In genomic region chr4:185833055-185833598, GRCh38 we compare ENCODE assay signal across 13 cellular contexts. TPM values are rescaled to one million over a fixed set of nuclear protein-coding genes. Genes with fewer than 3 reads are reported as not detected.
DNase-seq lines count a peak whose midpoint lies in the region; ATAC-seq, FAIRE-seq and TF ChIP-seq lines count a peak whose summit lies in the region.
"Had no signal": no experiment of that assay in that cellular context is flagged by ENCODE, and none has a peak within 500 bp of the region (broad histone marks: within the 10 kb centered on the region; RNA-seq: fewer than 3 reads in every experiment).

No MANE protein-coding gene starts in this region.

- H3K27me3 ChIP-seq in brain microvascular endothelial cell (replicated peaks) (no peaks in the 10 kb centered on the region), kidney epithelial cell (ENCODE audit: control insufficient read depth, insufficient read depth, low read length) (no peaks in the 10 kb centered on the region), small intestine (ENCODE audit: control insufficient read depth in 2 of 2, insufficient read depth in 2 of 2, low read length in 2 of 2) (no peaks in the 10 kb centered on the region)

- in situ Hi-C loops in brain microvascular endothelial cell (cut with HindIII; ENCODE audit: low pct_ligation_motif_present, low sequenced_read_pairs), result no loop called here

- no peaks in the 10 kb centered on the region for H3K9me3 ChIP-seq in small intestine (ENCODE audit: control insufficient read depth, low read depth)

- FAIRE-seq in small intestine (lab: Jason Lieb, UNC), result no peak

- peak; percentile 1 for DNase-seq in NCI-H82 (lab: John Stamatoyannopoulos, UW)
- no peak for DNase-seq in NCI-H82 treated with DMSO at 0.1 percent for 48 hours (lab: John Stamatoyannopoulos, UW; ENCODE audit: unreplicated experiment)
- DNase-seq in brain microvascular endothelial cell, result peak; percentile 87
- peak; percentile 92 for DNase-seq in kidney epithelial cell (ENCODE audit: low read depth)
- peak; percentile 44 for DNase-seq in small intestine
- DNase-seq: activated naive CD4-positive, alpha-beta T cell treated with anti-CD3 and anti-CD28 coated beads, Interleukin-2, amount 50 U/mL, for 16 hours; NCI-H2029; substantia nigra had no signal

- H3K4me3 ChIP-seq in brain microvascular endothelial cell (ENCODE audit: low read depth, low read length), result no peak overlapping the region
- no peak overlapping the region for H3K4me3 ChIP-seq in kidney epithelial cell (ENCODE audit: low read depth, low read length)
- no peak overlapping the region for H3K4me3 ChIP-seq in small intestine (ENCODE audit: low read depth in 1 of 2, low read length in 2 of 2)
- H3K4me3 ChIP-seq: coronary artery had no signal

- H3K4me1 ChIP-seq in small intestine (ENCODE audit: control insufficient read depth in 2 of 2, insufficient read depth in 1 of 2, low read depth in 1 of 2, low read length in 1 of 2), result peaks cover 0 to 3% of the 10 kb centered on the region in 2 donors

- no peak for ATAC-seq in GM19351 (IDR thresholded peaks at IDR 0.05; ENCODE audit: unreplicated experiment)
- no peak for ATAC-seq in HG03097 (IDR thresholded peaks at IDR 0.05; ENCODE audit: low FRiP score, unreplicated experiment)
- ATAC-seq in HG02759 (IDR thresholded peaks at IDR 0.05; ENCODE audit: unreplicated experiment), result no peak

- H3K27ac ChIP-seq in brain microvascular endothelial cell (peak overlapping the region; percentile 11), small intestine (ENCODE audit: low read depth in 1 of 2, low read length in 1 of 2) (no peak overlapping the region)
- H3K27ac ChIP-seq: 22Rv1, coronary artery had no signal

- TF ChIP-seq CTCF in brain microvascular endothelial cell (IDR thresholded peaks at IDR 0.05; ENCODE audit: low read depth, low read length, missing control alignments) (no peak), kidney epithelial cell (IDR thresholded peaks at IDR 0.05; ENCODE audit: insufficient read depth, low read length, poor library complexity, severe bottlenecking) (no peak)

- no peaks in the 10 kb centered on the region for H3K36me3 ChIP-seq in brain microvascular endothelial cell (replicated peaks)
- H3K36me3 ChIP-seq in kidney epithelial cell (ENCODE audit: control insufficient read depth, insufficient read depth, low read length), result no peaks in the 10 kb centered on the region
- no peaks in the 10 kb centered on the region for H3K36me3 ChIP-seq in small intestine (ENCODE audit: control insufficient read depth in 2 of 2, insufficient read depth in 2 of 2, low read length in 2 of 2)

RNA-seq across cellular contexts. Expression of gene SORBS2, which starts 21.1 kb away (rescaled TPM):
- total RNA-seq in kidney epithelial cell, result 18.8 and 21.4 TPM in 2 replicates
- polyA plus RNA-seq in small intestine, result 10 to 100 TPM in 1 of 3 donors, 1 to 10 TPM in 2; 1.6 to 27.6 (median 4.6) TPM
